Comparison of ENCODE assay signal across 12 cellular contexts in the genomic region with DNA sequence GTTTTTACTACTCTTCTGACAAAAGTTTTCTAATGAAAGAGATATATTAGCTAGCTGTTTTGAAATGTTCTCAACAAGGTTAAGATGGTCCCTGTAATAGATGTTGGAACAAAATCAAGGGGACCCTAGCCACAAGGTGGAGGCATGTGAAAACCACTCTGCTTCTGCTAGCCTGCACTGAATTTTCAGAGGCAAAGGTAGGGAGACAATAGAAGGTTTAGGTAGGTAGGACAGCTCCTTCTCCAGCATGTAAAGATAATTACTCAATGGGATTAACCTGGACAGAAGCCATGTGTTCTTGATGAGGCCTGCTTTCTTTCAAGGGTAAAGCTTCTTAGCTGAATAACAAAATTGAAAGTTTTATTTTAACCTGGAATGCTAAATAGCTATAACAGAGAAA.
DNase-seq lines count a peak whose midpoint lies in the region; ATAC-seq and TF ChIP-seq lines count a peak whose summit lies in the region.
"Had no signal": no experiment of that assay in that cellular context is flagged by ENCODE, and none has a peak within 500 bp of the region (broad histone marks: within the 10 kb centered on the region; RNA-seq: fewer than 3 reads in every experiment).

No MANE protein-coding gene starts in this region.

- peak; percentile 62 for ATAC-seq in SK-N-SH treated with all-trans-retinoic acid at 6 μM for 48 hours
- peak; percentile 52 for ATAC-seq in esophagus mucosa

- DNase-seq in NCI-H1105 treated with DMSO at 0.1 percent for 48 hours (lab: John Stamatoyannopoulos, UW) (peak; percentile 15), NCI-H1105 (lab: John Stamatoyannopoulos, UW) (no peak), NCI-H82 (lab: John Stamatoyannopoulos, UW) (peak; percentile 83), NCI-H510A treated with DMSO at 0.1 percent for 48 hours (lab: John Stamatoyannopoulos, UW) (no peak), T-helper 1 cell (no peak), cerebellum (ENCODE audit: low spot score) (no peak)
- DNase-seq: Caco-2; CD8-positive, alpha-beta memory T cell; DND-41; GDM1 had no signal

TF ChIP-seq in SK-N-SH treated with all-trans-retinoic acid at 6 μM for 48 hours, 23 proteins besides CTCF, POLR2A, EP300 and RAD21:
- no peak for TF ChIP-seq RARB (CRISPR knock-in tag; IDR thresholded peaks at IDR 0.05)
- peak; percentile 60 for TF ChIP-seq ISL1 (CRISPR knock-in tag; IDR thresholded peaks at IDR 0.05)

Comparison
In these comparisons a context has a peak if more than half of its experiments do, and no peak if none do; other contexts are left out.
1. DNase-seq: peak in NCI-H1105 treated with DMSO at 0.1 percent for 48 hours (single experiment) and NCI-H82 (single experiment); none in NCI-H1105 (single experiment), NCI-H510A treated with DMSO at 0.1 percent for 48 hours (single experiment), T-helper 1 cell (0 of 5) and cerebellum (single experiment).